In genomic region chr19:46495789-46496099, GRCh38 we compare ENCODE assay signal across 8 cellular contexts. TPM values are rescaled to one million over a fixed set of nuclear protein-coding genes. Genes with fewer than 3 reads are reported as not detected.
A peak's percentile ranks its signal among the peaks of the same experiment; 100 is the strongest.
DNase-seq lines count a peak whose midpoint lies in the region; ATAC-seq and FAIRE-seq lines count a peak whose summit lies in the region.

A gene with protein sequence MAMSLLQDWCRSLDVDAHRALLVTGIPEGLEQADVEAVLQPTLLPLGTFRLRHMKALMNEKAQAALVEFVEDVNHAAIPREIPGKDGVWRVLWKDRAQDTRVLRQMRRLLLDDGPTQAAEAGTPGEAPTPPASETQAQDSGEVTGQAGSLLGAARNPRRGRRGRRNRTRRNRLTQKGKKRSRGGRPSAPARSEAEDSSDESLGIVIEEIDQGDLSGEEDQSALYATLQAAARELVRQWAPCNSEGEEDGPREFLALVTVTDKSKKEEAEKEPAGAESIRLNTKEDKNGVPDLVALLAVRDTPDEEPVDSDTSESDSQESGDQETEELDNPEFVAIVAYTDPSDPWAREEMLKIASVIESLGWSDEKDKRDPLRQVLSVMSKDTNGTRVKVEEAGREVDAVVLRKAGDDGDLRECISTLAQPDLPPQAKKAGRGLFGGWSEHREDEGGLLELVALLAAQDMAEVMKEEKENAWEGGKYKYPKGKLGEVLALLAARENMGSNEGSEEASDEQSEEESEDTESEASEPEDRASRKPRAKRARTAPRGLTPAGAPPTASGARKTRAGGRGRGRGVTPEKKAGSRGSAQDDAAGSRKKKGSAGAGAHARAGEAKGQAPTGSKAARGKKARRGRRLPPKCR (minus strand): TSS chr19:46495867. CDS start chr19:46495465, 402 bp downstream.

- intact Hi-C loops in sciatic nerve (cut with DNase I), result no loop called here

- no peak for FAIRE-seq in RCC 7860 (lab: Jason Lieb, UNC)

- DNase-seq in D341Med (ENCODE audit: low spot score) (peak; percentile 92), NCI-H2171 treated with DMSO at 0.1 percent for 48 hours (lab: John Stamatoyannopoulos, UW) (peak; percentile 85), amygdala (lab: John Stamatoyannopoulos, UW) (peak in 54 of 56 donors; percentile 28 to 90 (median 74)), hippocampal formation (lab: John Stamatoyannopoulos, UW) (peak; percentile 68 to 71), sciatic nerve (ENCODE audit: low spot score) (peak; percentile 80), RCC 7860 (ENCODE audit: low spot score) (no peak)

- ATAC-seq in sciatic nerve (peak; percentile 68), GM18520 (IDR thresholded peaks at IDR 0.05; ENCODE audit: unreplicated experiment) (no peak), HG03175 (IDR thresholded peaks at IDR 0.05; ENCODE audit: unreplicated experiment) (no peak)

RNA-seq across cellular contexts. Expression of the gene that starts here (rescaled TPM):
- 3.6 TPM for total RNA-seq in sciatic nerve
